9 cellular contexts compared by ENCODE assay signal in the genomic region with DNA sequence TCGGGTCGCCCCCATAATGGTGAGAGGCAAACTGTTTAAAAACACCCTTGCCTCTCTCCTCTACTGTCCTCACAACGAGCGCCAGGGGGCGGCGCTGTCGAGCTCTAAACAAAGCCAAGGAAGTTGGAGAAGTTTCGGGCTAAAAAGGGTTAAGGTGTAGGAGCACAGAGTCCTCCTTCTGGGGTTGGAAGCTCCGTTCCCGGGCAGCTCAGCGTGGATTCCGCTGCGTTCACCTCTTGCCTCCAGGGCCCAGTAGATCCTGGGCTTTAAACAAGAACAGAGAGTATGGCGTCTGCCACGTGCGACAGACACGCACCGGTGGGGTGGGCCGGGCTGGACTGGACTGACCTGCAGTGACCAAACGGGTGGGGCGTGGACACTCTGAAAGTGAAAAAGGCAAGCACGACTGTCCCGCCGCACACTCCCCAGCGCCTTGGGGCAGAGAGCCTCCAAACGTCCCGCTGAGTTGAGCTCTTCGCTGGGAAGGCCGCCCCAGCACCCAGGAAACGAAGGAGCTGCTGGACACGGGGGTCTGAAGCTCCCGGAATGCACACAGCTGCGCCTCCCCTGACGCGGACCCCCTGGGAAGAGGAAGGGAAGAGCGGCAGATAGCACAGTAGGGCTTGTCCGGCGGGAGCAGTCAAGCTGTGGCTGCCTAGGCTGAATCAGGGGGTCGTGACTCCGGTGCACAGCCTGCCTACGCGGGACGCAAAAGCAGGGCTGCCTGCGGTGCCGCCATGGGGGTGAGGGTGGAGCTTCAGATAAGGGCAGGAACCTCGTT. TPM values are rescaled to one million over a fixed set of nuclear protein-coding genes. Genes with fewer than 3 reads are reported as not detected.
DNase-seq lines count a peak whose midpoint lies in the region; ATAC-seq and TF ChIP-seq lines count a peak whose summit lies in the region.
"Had no signal": no experiment of that assay in that cellular context is flagged by ENCODE, and none has a peak within 500 bp of the region (broad histone marks: within the 10 kb centered on the region; RNA-seq: fewer than 3 reads in every experiment).

No MANE protein-coding gene starts in this region.

- no peaks in the 10 kb centered on the region for H3K9me3 ChIP-seq in psoas muscle

- H3K9me3 Mint-ChIP-seq in effector memory CD8-positive, alpha-beta T cell, result no peaks in the 10 kb centered on the region
- H3K9me3 Mint-ChIP-seq: T-cell had no signal

- 10 to 14% (median 12%) methylated on average over 45 to 46 of the region's 46 CpGs for WGBS in psoas muscle, 3 donors

- H3K27ac ChIP-seq in psoas muscle, result peak overlapping the region; percentile 97

- no peak overlapping the region for H3K27ac Mint-ChIP-seq in effector memory CD8-positive, alpha-beta T cell
- H3K27ac Mint-ChIP-seq: T-cell had no signal

- H3K27me3 ChIP-seq in psoas muscle (ENCODE audit: insufficient read depth in 3 of 3, low read length in 2 of 3), result no peaks in the 10 kb centered on the region

- no peaks in the 10 kb centered on the region for H3K36me3 Mint-ChIP-seq in effector memory CD8-positive, alpha-beta T cell (ENCODE audit: insufficient read depth)
- H3K36me3 Mint-ChIP-seq: T-cell had no signal

- no peaks in the 10 kb centered on the region for H3K36me3 ChIP-seq in psoas muscle (ENCODE audit: insufficient read depth in 1 of 2, low read depth in 1 of 2)

- ATAC-seq in psoas muscle, result peak; percentile 34 to 51 (median 50)
- ATAC-seq in effector memory CD8-positive, alpha-beta T cell (replicated peaks), result no peak
- ATAC-seq: T-cell had no signal

- H3K4me3 ChIP-seq in astrocyte of the cerebellum (ENCODE audit: low read depth, low read length) (peak overlapping the region; percentile 45), psoas muscle (peak overlapping the region; percentile 75)

- peaks cover 12% of the 10 kb centered on the region for H3K4me1 ChIP-seq in psoas muscle

- DNase-seq in GDM1 (lab: John Stamatoyannopoulos, UW), result peak; percentile 65
- DNase-seq in NAMALWA (ENCODE audit: low spot score), result peak; percentile 57
- DNase-seq in astrocyte of the cerebellum (ENCODE audit: low read depth), result peak; percentile 52
- peak; percentile 78 for DNase-seq in iPS DF 19.7 (ENCODE audit: low read depth, low spot score)
- DNase-seq in psoas muscle, result peak; percentile 86 to 91
- DNase-seq in effector memory CD8-positive, alpha-beta T cell, result no peak
- DNase-seq in activated effector memory CD4-positive, alpha-beta T cell treated with anti-CD3 and anti-CD28 coated beads, Interleukin-2, amount 50 U/mL, for 16 hours, result no peak
- DNase-seq in cerebellum (ENCODE audit: low spot score), result no peak

- TF ChIP-seq CTCF in astrocyte of the cerebellum (IDR thresholded peaks at IDR 0.05; ENCODE audit: low read depth, low read length, missing control alignments), result peak; percentile 79
- TF ChIP-seq CTCF in psoas muscle (IDR thresholded peaks at IDR 0.05), result peak; percentile 77

- H3K4me3 Mint-ChIP-seq in effector memory CD8-positive, alpha-beta T cell, result peak overlapping the region in 1 of 2 donors; percentile 41

- peaks cover 0 to 4% of the 10 kb centered on the region in 2 donors for H3K4me1 Mint-ChIP-seq in effector memory CD8-positive, alpha-beta T cell (ENCODE audit: low read depth in 2 of 2)

- peaks cover 43 to 63% of the 10 kb centered on the region in 2 donors for H3K27me3 Mint-ChIP-seq in effector memory CD8-positive, alpha-beta T cell

- in situ Hi-C loops in astrocyte of the cerebellum (cut with HindIII; ENCODE audit: low sequenced_read_pairs), result no loop called here

- intact Hi-C loops in psoas muscle (cut with DNase I), result loop anchor here (2.0 to 10.0 kb wide), 4 partner anchors 36 to 184 kb away; partner anchors contain the start of gene CD93 (in 1 of the 2)

RNA-seq across cellular contexts. Expression of gene THBD, which starts 1.6 kb away (rescaled TPM):
- 10 to 100 TPM in 3 of 4 donors, 1 to 10 TPM in 1; 6.5 to 75.3 (median 55.2) TPM for total RNA-seq in psoas muscle
- polyA plus RNA-seq in psoas muscle, result 100 to 1,000 TPM in 1 of 3 donors, 10 to 100 TPM in 2; 10.8 to 604 (median 12.9) TPM
- 2.7 TPM for total RNA-seq in cerebellum

RNA-seq across cellular contexts. Expression of gene SSTR4, which starts 15.9 kb away (rescaled TPM):
- total RNA-seq in psoas muscle (not detected), cerebellum (0.54 TPM)
- not detected for polyA plus RNA-seq in psoas muscle
- total RNA-seq: T-cell had no signal

RNA-seq across cellular contexts. Expression of gene CD93, which starts 35.1 kb away (rescaled TPM):
- 10 to 100 TPM; 17.6 to 35.7 (median 34.6) TPM for total RNA-seq in psoas muscle
- 10 to 100 TPM in 1 of 3 donors, 1 to 10 TPM in 2; 7.7 to 15.5 (median 9.5) TPM for polyA plus RNA-seq in psoas muscle
- 15.9 TPM for total RNA-seq in cerebellum

Comparison
In these comparisons a context has a peak if more than half of its experiments do, and no peak if none do; other contexts are left out.
1. DNase-seq: peak in GDM1 (single experiment), NAMALWA (single experiment), astrocyte of the cerebellum (single experiment), iPS DF 19.7 (single experiment) and psoas muscle (2 of 2); none in effector memory CD8-positive, alpha-beta T cell (0 of 3), activated effector memory CD4-positive, alpha-beta T cell treated with anti-CD3 and anti-CD28 coated beads, Interleukin-2, amount 50 U/mL, for 16 hours (single experiment) and cerebellum (single experiment).